23 cellular contexts compared by ENCODE assay signal in the genomic region with DNA sequence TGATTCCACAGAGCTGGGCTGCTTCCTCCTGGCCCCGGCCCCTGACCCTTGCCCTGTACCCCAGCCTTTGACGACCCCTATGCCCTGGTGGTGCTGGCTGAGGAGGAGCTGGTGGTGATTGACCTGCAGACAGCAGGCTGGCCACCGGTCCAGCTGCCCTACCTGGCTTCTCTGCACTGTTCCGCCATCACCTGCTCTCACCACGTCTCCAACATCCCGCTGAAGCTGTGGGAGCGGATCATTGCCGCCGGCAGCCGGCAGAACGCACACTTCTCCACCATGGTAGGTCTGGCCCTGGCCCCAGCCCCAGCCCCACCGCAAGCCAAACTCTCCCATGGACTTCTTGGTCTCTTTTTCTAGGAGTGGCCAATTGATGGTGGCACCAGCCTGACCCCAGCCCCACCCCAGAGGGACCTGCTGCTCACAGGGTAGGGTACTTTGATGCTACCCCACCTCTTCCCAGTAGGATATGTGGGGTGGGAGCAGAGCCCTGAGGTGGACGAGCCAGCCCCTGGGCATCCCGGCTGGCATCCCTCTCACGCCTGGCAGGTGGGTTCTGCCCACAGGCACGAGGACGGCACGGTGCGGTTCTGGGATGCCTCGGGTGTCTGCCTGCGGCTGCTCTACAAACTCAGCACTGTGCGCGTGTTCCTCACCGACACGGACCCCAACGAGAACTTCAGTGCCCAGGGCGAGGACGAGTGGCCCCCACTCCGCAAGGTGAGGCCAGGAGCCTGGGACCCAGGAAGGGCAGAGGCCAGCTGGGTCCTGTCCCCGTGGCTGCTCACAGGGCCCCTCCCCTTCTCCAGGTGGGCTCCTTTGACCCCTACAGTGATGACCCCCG. TPM values are rescaled to one million over a fixed set of nuclear protein-coding genes. Genes with fewer than 3 reads are reported as not detected.
A peak's percentile ranks its signal among the peaks of the same experiment; 100 is the strongest.
DNase-seq lines count a peak whose midpoint lies in the region; ATAC-seq, FAIRE-seq and TF ChIP-seq lines count a peak whose summit lies in the region.
"Had no signal": no experiment of that assay in that cellular context is flagged by ENCODE, and none has a peak within 500 bp of the region (broad histone marks: within the 10 kb centered on the region; RNA-seq: fewer than 3 reads in every experiment).

No MANE protein-coding gene starts in this region.

- H3K27ac Mint-ChIP-seq in IgD-negative memory B cell: peak overlapping the region in 2 of 3 donors; percentile 39 to 53
- peak overlapping the region; percentile 51 for H3K27ac Mint-ChIP-seq in stimulated activated naive B cell treated with anti-CD40 and anti-IgM and Interleukin-4, amounts not matched to agents 10 μg/mL and 1 μg/mL and 100 μg/mL, for 72 hours
- H3K27ac Mint-ChIP-seq: CD14-positive monocyte; CD4-positive, alpha-beta T cell had no signal

- peaks cover 7% of the 10 kb centered on the region for H3K36me3 Mint-ChIP-seq in IgD-negative memory B cell
- H3K36me3 Mint-ChIP-seq in stimulated activated naive B cell treated with anti-CD40 and anti-IgM and Interleukin-4, amounts not matched to agents 10 μg/mL and 1 μg/mL and 100 μg/mL, for 72 hours: peaks cover 8 to 9% of the 10 kb centered on the region in 2 donors

- H3K36me3 ChIP-seq in hepatocyte (replicated peaks; ENCODE audit: insufficient read depth, low read depth) (no peaks in the 10 kb centered on the region), neuronal stem cell (replicated peaks in 1 of 2; ENCODE audit: control insufficient read depth in 2 of 2, insufficient read depth in 2 of 2, low read length in 2 of 2) (peaks cover 0 to 6% of the 10 kb centered on the region in 2 donors)
- H3K36me3 ChIP-seq: BE2C had no signal

- no peak overlapping the region for H2BK15ac ChIP-seq in neuronal stem cell (ENCODE audit: low read length)

- no peak overlapping the region for H3K4ac ChIP-seq in neuronal stem cell (ENCODE audit: low read length)

- H3K9me3 ChIP-seq in hepatocyte (ENCODE audit: low read depth) (no peaks in the 10 kb centered on the region), neuronal stem cell (replicated peaks in 1 of 2; ENCODE audit: control insufficient read depth in 2 of 2, insufficient read depth in 1 of 2, low read depth in 1 of 2, low read length in 2 of 2) (no peaks in the 10 kb centered on the region)
- H3K9me3 ChIP-seq: A549; BE2C; BLaER1 treated with 17β-estradiol and CSF1 and Interleukin-3, amounts not matched to agents 10 nM and 100 nM had no signal

- FAIRE-seq in D721Med (lab: Jason Lieb, UNC): no peak
- FAIRE-seq: A549, GM12892, H1 had no signal

- peak overlapping the region; percentile 31 for H3K23ac ChIP-seq in neuronal stem cell (ENCODE audit: low read depth, low read length, poor library complexity)

- TF ChIP-seq CTCF in hepatocyte (IDR thresholded peaks at IDR 0.05; ENCODE audit: poor library complexity) (no peak), D721Med (IDR thresholded peaks at IDR 0.05; ENCODE audit: insufficient read depth, missing control alignments) (no peak)

- H3K18ac ChIP-seq in neuronal stem cell (ENCODE audit: low read length): peak overlapping the region; percentile 17

- H2BK12ac ChIP-seq in neuronal stem cell (ENCODE audit: low read length): no peak overlapping the region

- H2AK5ac ChIP-seq in neuronal stem cell (ENCODE audit: low read depth, low read length): peak overlapping the region; percentile 56

- DNase-seq in hepatocyte (ENCODE audit: low spot score): peak; percentile 3
- no peak for DNase-seq in neuronal stem cell (ENCODE audit: low spot score)
- no peak for DNase-seq in stimulated activated naive B cell treated with anti-CD40 and anti-IgM and Interleukin-4, amounts not matched to agents 10 μg/mL and 1 μg/mL and 100 μg/mL, for 72 hours
- DNase-seq in NCI-H748 treated with DMSO at 0.1 percent for 48 hours (lab: John Stamatoyannopoulos, UW): no peak
- no peak for DNase-seq in D721Med (ENCODE audit: insufficient read length, low spot score)
- DNase-seq: 8988T; ACHN; AML-193; BE2C; CD4-positive, alpha-beta T cell; CD8-positive, alpha-beta memory T cell; DMS53; DMS79 treated with DMSO at 0.1 percent for 48 hours; GM23248; H7; HCEC 1CT had no signal

- no peak overlapping the region for H3K9ac ChIP-seq in neuronal stem cell (ENCODE audit: low read depth, low read length, poor library complexity)
- H3K9ac ChIP-seq: GM23248 had no signal

- no peak overlapping the region for H3K14ac ChIP-seq in neuronal stem cell (ENCODE audit: low read length)

- H3K79me2 ChIP-seq in hepatocyte: no peaks in the 10 kb centered on the region

- 94% methylated on average over 31 of the region's 31 CpGs for WGBS in hepatocyte (ENCODE audit: low lambda C conversion rate, missing lambda C conversion rate)
- no CpG with 5 or more reads among the region's 31 CpGs for WGBS in neuronal stem cell (ENCODE audit: extremely low coverage in 2 of 2, insufficient read length in 2 of 2, insufficient replicate concordance in 1 of 2), 2 donors

- no peak for ATAC-seq in stimulated activated naive B cell treated with anti-CD40 and anti-IgM and Interleukin-4, amounts not matched to agents 10 μg/mL and 1 μg/mL and 100 μg/mL, for 72 hours (replicated peaks)
- ATAC-seq in GM21515 (IDR thresholded peaks at IDR 0.05; ENCODE audit: unreplicated experiment): no peak
- ATAC-seq: A549 had no signal

- H3K4me2 ChIP-seq in hepatocyte (no peak overlapping the region), neuronal stem cell (ENCODE audit: insufficient read depth, low read length, poor library complexity, severe bottlenecking) (no peak overlapping the region)
- H3K4me2 ChIP-seq: A549; BLaER1 treated with 17β-estradiol and CSF1 and Interleukin-3, amounts not matched to agents 10 nM and 100 nM had no signal

- H2AFZ ChIP-seq in hepatocyte (no peak overlapping the region), neuronal stem cell (ENCODE audit: low read length) (no peak overlapping the region)
- H2AFZ ChIP-seq: GM23248 had no signal

- H2BK120ac ChIP-seq in neuronal stem cell (ENCODE audit: low read depth, low read length): no peak overlapping the region

- H3K9me3 Mint-ChIP-seq in IgD-negative memory B cell: no peaks in the 10 kb centered on the region
- no peaks in the 10 kb centered on the region for H3K9me3 Mint-ChIP-seq in stimulated activated naive B cell treated with anti-CD40 and anti-IgM and Interleukin-4, amounts not matched to agents 10 μg/mL and 1 μg/mL and 100 μg/mL, for 72 hours
- H3K9me3 Mint-ChIP-seq: CD14-positive monocyte; CD4-positive, alpha-beta T cell; CD8-positive, alpha-beta memory T cell had no signal

- H3K9me2 ChIP-seq in hepatocyte (replicated peaks; ENCODE audit: insufficient read depth): no peaks in the 10 kb centered on the region

- H3K4me1 Mint-ChIP-seq in IgD-negative memory B cell: peaks cover 14 to 17% (median 16%) of the 10 kb centered on the region in 3 donors
- peaks cover 24 to 37% of the 10 kb centered on the region in 2 donors for H3K4me1 Mint-ChIP-seq in stimulated activated naive B cell treated with anti-CD40 and anti-IgM and Interleukin-4, amounts not matched to agents 10 μg/mL and 1 μg/mL and 100 μg/mL, for 72 hours
- H3K4me1 Mint-ChIP-seq: CD8-positive, alpha-beta memory T cell had no signal

- H3K27me3 ChIP-seq in hepatocyte: no peaks in the 10 kb centered on the region
- H3K27me3 ChIP-seq in neuronal stem cell (ENCODE audit: control insufficient read depth in 3 of 3, insufficient read depth in 3 of 3, low read depth in 1 of 3, low read length in 3 of 3): peaks cover 0 to 26% (median 0%) of the 10 kb centered on the region in 3 experiments
- H3K27me3 ChIP-seq: BE2C; BLaER1 treated with 17β-estradiol and CSF1 and Interleukin-3, amounts not matched to agents 10 nM and 100 nM had no signal

- peaks cover 3% of the 10 kb centered on the region for H3K79me1 ChIP-seq in neuronal stem cell (ENCODE audit: low read depth, low read length)

- no peak overlapping the region for H4K8ac ChIP-seq in neuronal stem cell (ENCODE audit: low read depth, low read length)

- H3K4me3 ChIP-seq in hepatocyte: no peak overlapping the region
- H3K4me3 ChIP-seq in neuronal stem cell (ENCODE audit: low read length in 2 of 2): peak overlapping the region in 1 of 2 donors; percentile 39
- H3K4me3 ChIP-seq: A549; BLaER1 treated with 17β-estradiol and CSF1 and Interleukin-3, amounts not matched to agents 10 nM and 100 nM; GM23248 had no signal

- H4K20me1 ChIP-seq in hepatocyte (ENCODE audit: insufficient read depth, poor library complexity, severe bottlenecking): no peaks in the 10 kb centered on the region
- H4K20me1 ChIP-seq: BLaER1 treated with 17β-estradiol and CSF1 and Interleukin-3, amounts not matched to agents 10 nM and 100 nM had no signal

- H2BK5ac ChIP-seq in neuronal stem cell (ENCODE audit: low read length): no peak overlapping the region

- no peaks in the 10 kb centered on the region for H3K27me3 Mint-ChIP-seq in IgD-negative memory B cell
- H3K27me3 Mint-ChIP-seq in stimulated activated naive B cell treated with anti-CD40 and anti-IgM and Interleukin-4, amounts not matched to agents 10 μg/mL and 1 μg/mL and 100 μg/mL, for 72 hours: no peaks in the 10 kb centered on the region
- H3K27me3 Mint-ChIP-seq: CD4-positive, alpha-beta T cell; CD8-positive, alpha-beta memory T cell had no signal

- no peak overlapping the region for H4K91ac ChIP-seq in neuronal stem cell (ENCODE audit: low read depth, low read length, poor library complexity)

- H3K4me3 Mint-ChIP-seq in IgD-negative memory B cell: no peak overlapping the region
- no peak overlapping the region for H3K4me3 Mint-ChIP-seq in stimulated activated naive B cell treated with anti-CD40 and anti-IgM and Interleukin-4, amounts not matched to agents 10 μg/mL and 1 μg/mL and 100 μg/mL, for 72 hours
- H3K4me3 Mint-ChIP-seq: CD14-positive monocyte; CD4-positive, alpha-beta T cell; CD8-positive, alpha-beta memory T cell had no signal

- H3K4me1 ChIP-seq in hepatocyte (ENCODE audit: insufficient read depth) (no peaks in the 10 kb centered on the region), neuronal stem cell (ENCODE audit: control insufficient read depth in 2 of 2, insufficient read depth in 1 of 2, low read depth in 1 of 2, low read length in 2 of 2) (peaks cover 0 to 15% of the 10 kb centered on the region in 2 donors)
- H3K4me1 ChIP-seq: BE2C had no signal

- no peak overlapping the region for H3K27ac ChIP-seq in hepatocyte
- H3K27ac ChIP-seq in neuronal stem cell (replicated peaks; ENCODE audit: low read length): no peak overlapping the region
- H3K27ac ChIP-seq: A549, GM23248 had no signal

RNA-seq across cellular contexts. Expression of gene MYO15B, which starts 19.0 kb away (rescaled TPM):
- polyA plus RNA-seq in IgD-negative memory B cell (2.4 TPM), hepatocyte (124 and 132 TPM in 2 replicates)
- 99.8 and 153 TPM in 2 replicates for total RNA-seq in hepatocyte
- polyA plus RNA-seq in neuronal stem cell (2013, experiment 1 of 2): 8.5 TPM
- polyA plus RNA-seq in neuronal stem cell (2013, experiment 2 of 2): 8.9 TPM

RNA-seq across cellular contexts. Expression of gene LLGL2, which starts 43.1 kb away (rescaled TPM):
- polyA plus RNA-seq in IgD-negative memory B cell: 21.8 TPM
- 60.9 and 81.8 TPM in 2 replicates for total RNA-seq in hepatocyte
- 154 and 194 TPM in 2 replicates for polyA plus RNA-seq in hepatocyte
- polyA plus RNA-seq in neuronal stem cell (2013, experiment 1 of 2): 25.2 TPM
- polyA plus RNA-seq in neuronal stem cell (2013, experiment 2 of 2): 26.4 TPM
- total RNA-seq: GM23248 had no signal
- polyA plus RNA-seq: GM23248 had no signal

RNA-seq across cellular contexts. Expression of gene TSEN54, which starts 52.3 kb away (rescaled TPM):
- polyA plus RNA-seq in IgD-negative memory B cell: 34.9 TPM
- total RNA-seq in hepatocyte: 30.4 and 42.5 TPM in 2 replicates
- polyA plus RNA-seq in hepatocyte: 46.3 and 52.3 TPM in 2 replicates
- 21.2 TPM for polyA plus RNA-seq in neuronal stem cell (2013, experiment 1 of 2)
- polyA plus RNA-seq in neuronal stem cell (2013, experiment 2 of 2): 24.0 TPM

RNA-seq across cellular contexts. Expression of gene CASKIN2, which starts 53.3 kb away (rescaled TPM):
- polyA plus RNA-seq in IgD-negative memory B cell (not detected), hepatocyte (14.5 and 16.2 TPM in 2 replicates)
- 5.3 and 9.8 TPM in 2 replicates for total RNA-seq in hepatocyte
- polyA plus RNA-seq in neuronal stem cell (2013, experiment 1 of 2): 7.5 TPM
- 7.9 TPM for polyA plus RNA-seq in neuronal stem cell (2013, experiment 2 of 2)
- polyA plus RNA-seq: CD14-positive monocyte had no signal

Comparison
In these comparisons a context has a peak if more than half of its experiments do, and no peak if none do; other contexts are left out.
1. RNA of gene MYO15B, which starts 19.0 kb away (polyA plus RNA-seq): 124 to 132 TPM in hepatocyte; 2.4 TPM in IgD-negative memory B cell (single experiment); every median in the first group is over 10 times any median in the second.